15 cellular contexts compared by ENCODE assay signal in genomic region chr10:46441837-46442278, GRCh38. TPM values are rescaled to one million over a fixed set of nuclear protein-coding genes. Genes with fewer than 3 reads are reported as not detected.
DNase-seq lines count a peak whose midpoint lies in the region; ATAC-seq and TF ChIP-seq lines count a peak whose summit lies in the region.
"Not testable (repeated sequence)": the region's sequence is repeated elsewhere in the genome, so short reads cannot be mapped to it uniquely, and the experiment has no call there.
"Had no signal": no experiment of that assay in that cellular context is flagged by ENCODE, and none has a peak within 500 bp of the region (broad histone marks: within the 10 kb centered on the region; RNA-seq: fewer than 3 reads in every experiment).

No MANE protein-coding gene starts in this region.

- H3K79me1 ChIP-seq in trophoblast cell (ENCODE audit: low read length): not testable (repeated sequence)

- not testable (repeated sequence) for H3K23ac ChIP-seq in trophoblast cell (ENCODE audit: low read length)

- not testable (repeated sequence) for H3K27me3 ChIP-seq in right atrium auricular region; trophoblast cell (ENCODE audit: insufficient read depth, low read length)

- H3K27ac ChIP-seq in VCaP (peak overlapping the region; percentile 71; the same call in 1 of the 2 replicates), right atrium auricular region (peak overlapping the region; percentile 48 to 75)
- H3K27ac ChIP-seq in trophoblast cell (ENCODE audit: low read depth, low read length): not testable (repeated sequence)

- not testable (repeated sequence) for H3K79me2 ChIP-seq in trophoblast cell (ENCODE audit: control insufficient read depth, insufficient read depth, low read length, poor library complexity)

- not testable (repeated sequence) for H3K14ac ChIP-seq in trophoblast cell (ENCODE audit: low read length)

- H3K36me3 ChIP-seq in right atrium auricular region; trophoblast cell (ENCODE audit: control insufficient read depth in 1 of 2, insufficient read depth in 2 of 2, low read length in 2 of 2): not testable (repeated sequence)

- DNase-seq in AG08396 (ENCODE audit: low spot score) (peak; percentile 1), GM20000 (ENCODE audit: low spot score) (peak; percentile 0), OCI-M1 (lab: John Stamatoyannopoulos, UW) (peak; percentile 40), erythroblast (lab: John Stamatoyannopoulos, UW) (peak; percentile 59 to 92), trophoblast cell (peak; percentile 93 to 96)
- DNase-seq in right atrium auricular region (ENCODE audit: low spot score); left lobe of liver (ENCODE audit: low spot score): not testable (repeated sequence)

- H2BK120ac ChIP-seq in trophoblast cell (ENCODE audit: insufficient read depth, low read length, poor library complexity): not testable (repeated sequence)

- not testable (repeated sequence) for H4K12ac ChIP-seq in trophoblast cell (ENCODE audit: low read depth, low read length)

- H2AFZ ChIP-seq in trophoblast cell (ENCODE audit: insufficient read depth, low read length, poor library complexity): not testable (repeated sequence)

- H3K9ac ChIP-seq in trophoblast cell (ENCODE audit: low read length): not testable (repeated sequence)

- TF ChIP-seq CTCF in GM20000 (IDR thresholded peaks at IDR 0.05; ENCODE audit: extremely low read depth, missing control alignments); VCaP (conservative IDR thresholded peaks at IDR 0.05); right atrium auricular region (IDR thresholded peaks at IDR 0.05): not testable (repeated sequence)

- peak; percentile 19 for ATAC-seq in left lobe of liver

- not testable (repeated sequence) for H4K8ac ChIP-seq in trophoblast cell (ENCODE audit: low read depth, low read length)

- not testable (repeated sequence) for H3K9me3 ChIP-seq in right atrium auricular region; trophoblast cell (ENCODE audit: insufficient read depth, low read depth, low read length)

- H2BK12ac ChIP-seq in trophoblast cell (ENCODE audit: low read length): not testable (repeated sequence)

- not testable (repeated sequence) for H2BK5ac ChIP-seq in trophoblast cell (ENCODE audit: low read depth, low read length, poor library complexity)

- H3K4ac ChIP-seq in trophoblast cell (ENCODE audit: low read depth, low read length): not testable (repeated sequence)

- H3K4me3 ChIP-seq in right atrium auricular region; trophoblast cell (ENCODE audit: low read depth, low read length): not testable (repeated sequence)

- WGBS in trophoblast cell (ENCODE audit: extremely low coverage, insufficient coverage, insufficient read length): no CpG with 5 or more reads among the region's 7 CpGs

- H3K18ac ChIP-seq in trophoblast cell (ENCODE audit: low read length): not testable (repeated sequence)

- not testable (repeated sequence) for H3K4me2 ChIP-seq in trophoblast cell (ENCODE audit: low read length)

- H3K4me1 ChIP-seq in right atrium auricular region; trophoblast cell (ENCODE audit: control insufficient read depth in 1 of 2, insufficient read depth in 2 of 2, low read length in 2 of 2): not testable (repeated sequence)

- TF ChIP-seq POLR2A in erythroblast (IDR thresholded peaks at IDR 0.05; ENCODE audit: low read length): not testable (repeated sequence)

- not testable (repeated sequence) for H2AK5ac ChIP-seq in trophoblast cell (ENCODE audit: low read length)

- H4K91ac ChIP-seq in trophoblast cell (ENCODE audit: low read depth, low read length): not testable (repeated sequence)

RNA-seq across cellular contexts. Expression of gene NPY4R, which starts 23.9 kb away (rescaled TPM):
- not detected for total RNA-seq in right atrium auricular region
- not detected for total RNA-seq in left lobe of liver
- polyA plus RNA-seq in trophoblast cell (2013): 0.16 and 0.19 TPM in 2 replicates
- total RNA-seq: gastroesophageal sphincter, H4, liver, neural crest cell, pulmonary artery endothelial cell, SK-MEL-5, T-helper 17 cell had no signal
- polyA plus RNA-seq: liver had no signal
